Comparison of ENCODE assay signal across 11 cellular contexts in genomic region chr2:230711224-230711623, GRCh38. TPM values are rescaled to one million over a fixed set of nuclear protein-coding genes. Genes with fewer than 3 reads are reported as not detected.
DNase-seq lines count a peak whose midpoint lies in the region; ATAC-seq and TF ChIP-seq lines count a peak whose summit lies in the region.
"Had no signal": no experiment of that assay in that cellular context is flagged by ENCODE, and none has a peak within 500 bp of the region (broad histone marks: within the 10 kb centered on the region; RNA-seq: fewer than 3 reads in every experiment).

No MANE protein-coding gene starts in this region.

- H3K79me1 ChIP-seq in neuronal stem cell (ENCODE audit: low read depth, low read length), result peaks cover 6% of the 10 kb centered on the region

- no peak overlapping the region for H3K14ac ChIP-seq in neuronal stem cell (ENCODE audit: low read length)

- no peaks in the 10 kb centered on the region for H3K27me3 Mint-ChIP-seq in activated naive CD8-positive, alpha-beta T cell treated with anti-CD3 and anti-CD28 coated beads, Interleukin-2, amount 50 U/mL, for 24 hours

- H3K4me3 Mint-ChIP-seq in activated naive CD8-positive, alpha-beta T cell treated with anti-CD3 and anti-CD28 coated beads, Interleukin-2, amount 50 U/mL, for 24 hours, result no peak overlapping the region

- H3K36me3 ChIP-seq in DND-41 (ENCODE audit: insufficient read depth, low read length) (peaks cover 9% of the 10 kb centered on the region), neuronal stem cell (replicated peaks in 1 of 2; ENCODE audit: control insufficient read depth in 2 of 2, insufficient read depth in 2 of 2, low read length in 2 of 2) (peaks cover 0 to 8% of the 10 kb centered on the region in 2 donors), gastroesophageal sphincter (no peaks in the 10 kb centered on the region)
- H3K36me3 ChIP-seq: thyroid gland had no signal

- H3K27ac Mint-ChIP-seq in activated naive CD8-positive, alpha-beta T cell treated with anti-CD3 and anti-CD28 coated beads, Interleukin-2, amount 50 U/mL, for 24 hours, result peak overlapping the region; percentile 22

- no peak overlapping the region for H2BK5ac ChIP-seq in neuronal stem cell (ENCODE audit: low read length)

- WGBS in neuronal stem cell (ENCODE audit: extremely low coverage in 2 of 2, insufficient read length in 2 of 2, insufficient replicate concordance in 1 of 2), 2 donors, result no CpG with 5 or more reads among the region's 11 CpGs
- 84 to 97% methylated on average over 5 to 11 of the region's 11 CpGs for WGBS in gastroesophageal sphincter (ENCODE audit: low coverage in 1 of 2), 2 donors

- peak overlapping the region; percentile 69 for H4K91ac ChIP-seq in neuronal stem cell (ENCODE audit: low read depth, low read length, poor library complexity)

- DNase-seq in DND-41 (no peak), MV-4-11 (lab: John Stamatoyannopoulos, UW) (peak; percentile 84), neuronal stem cell (ENCODE audit: low spot score) (no peak), NCI-H748 treated with DMSO at 0.1 percent for 48 hours (lab: John Stamatoyannopoulos, UW) (no peak), coronary artery (ENCODE audit: low spot score) (no peak)
- no peak for DNase-seq in activated naive CD8-positive, alpha-beta T cell treated with anti-CD3 and anti-CD28 coated beads, Interleukin-2, amount 50 U/mL, for 24 hours
- DNase-seq: amniotic stem cell, DMS53, left ventricle myocardium superior, thyroid gland had no signal

- TF ChIP-seq POLR2A in gastroesophageal sphincter (IDR thresholded peaks at IDR 0.05), result no peak

- ATAC-seq in DND-41 (ENCODE audit: insufficient read depth, low read depth), result no peak
- no peak for ATAC-seq in activated naive CD8-positive, alpha-beta T cell treated with anti-CD3 and anti-CD28 coated beads, Interleukin-2, amount 50 U/mL, for 24 hours
- ATAC-seq in gastroesophageal sphincter, result no peak
- ATAC-seq: left ventricle myocardium superior had no signal

- H2BK12ac ChIP-seq in neuronal stem cell (ENCODE audit: low read length), result no peak overlapping the region

- H3K4ac ChIP-seq in neuronal stem cell (ENCODE audit: low read length), result no peak overlapping the region

- no peaks in the 10 kb centered on the region for H3K9me3 Mint-ChIP-seq in activated naive CD8-positive, alpha-beta T cell treated with anti-CD3 and anti-CD28 coated beads, Interleukin-2, amount 50 U/mL, for 24 hours

- no peaks in the 10 kb centered on the region for H3K9me3 ChIP-seq in DND-41 (ENCODE audit: insufficient read depth, low read length, severe bottlenecking)
- H3K9me3 ChIP-seq in neuronal stem cell (replicated peaks in 1 of 2; ENCODE audit: control insufficient read depth in 2 of 2, insufficient read depth in 1 of 2, low read depth in 1 of 2, low read length in 2 of 2), result no peaks in the 10 kb centered on the region
- H3K9me3 ChIP-seq in gastroesophageal sphincter, result no peaks in the 10 kb centered on the region
- H3K9me3 ChIP-seq: thyroid gland had no signal

- H3K36me3 Mint-ChIP-seq in activated naive CD8-positive, alpha-beta T cell treated with anti-CD3 and anti-CD28 coated beads, Interleukin-2, amount 50 U/mL, for 24 hours (ENCODE audit: low read depth), result peaks cover 18% of the 10 kb centered on the region

- peak overlapping the region; percentile 21; the same call in 1 of the 2 replicates for H2AFZ ChIP-seq in DND-41 (ENCODE audit: low read depth, low read length)
- H2AFZ ChIP-seq in neuronal stem cell (ENCODE audit: low read length), result peak overlapping the region; percentile 49

- H3K4me1 Mint-ChIP-seq in activated naive CD8-positive, alpha-beta T cell treated with anti-CD3 and anti-CD28 coated beads, Interleukin-2, amount 50 U/mL, for 24 hours, result peaks cover 35% of the 10 kb centered on the region

- H3K4me1 ChIP-seq in DND-41 (ENCODE audit: insufficient read depth, low read length) (peaks cover 31% of the 10 kb centered on the region), neuronal stem cell (ENCODE audit: control insufficient read depth in 2 of 2, insufficient read depth in 1 of 2, low read depth in 1 of 2, low read length in 2 of 2) (peaks cover 0 to 9% of the 10 kb centered on the region in 2 donors), gastroesophageal sphincter (peaks cover 0 to 33% (median 8%) of the 10 kb centered on the region in 3 donors)

- H3K18ac ChIP-seq in neuronal stem cell (ENCODE audit: low read length), result no peak overlapping the region

- no peak overlapping the region for H4K8ac ChIP-seq in neuronal stem cell (ENCODE audit: low read depth, low read length)

- peak overlapping the region; percentile 4 for H2BK120ac ChIP-seq in neuronal stem cell (ENCODE audit: low read depth, low read length)

- H4K20me1 ChIP-seq in DND-41 (ENCODE audit: insufficient read depth, low read length), result peaks cover 24% of the 10 kb centered on the region

- H3K9ac ChIP-seq in DND-41 (ENCODE audit: low read depth, low read length), result no peak overlapping the region
- H3K9ac ChIP-seq in neuronal stem cell (ENCODE audit: low read depth, low read length, poor library complexity), result no peak overlapping the region

- H3K4me2 ChIP-seq in DND-41 (ENCODE audit: insufficient read depth, low read length) (no peak overlapping the region), neuronal stem cell (ENCODE audit: insufficient read depth, low read length, poor library complexity, severe bottlenecking) (no peak overlapping the region)

- TF ChIP-seq EP300 in gastroesophageal sphincter (IDR thresholded peaks at IDR 0.05), result no peak

- H3K4me3 ChIP-seq in DND-41 (ENCODE audit: low read depth in 1 of 2, low read length in 2 of 2) (no peak overlapping the region), neuronal stem cell (ENCODE audit: low read length in 2 of 2) (no peak overlapping the region), gastroesophageal sphincter (no peak overlapping the region), coronary artery (no peak overlapping the region)

- H3K27me3 ChIP-seq in DND-41 (ENCODE audit: insufficient read depth, low read length, poor library complexity), result no peaks in the 10 kb centered on the region
- H3K27me3 ChIP-seq in neuronal stem cell (ENCODE audit: control insufficient read depth in 3 of 3, insufficient read depth in 3 of 3, low read depth in 1 of 3, low read length in 3 of 3), result peaks cover 0 to 13% (median 0%) of the 10 kb centered on the region in 3 experiments
- H3K27me3 ChIP-seq in gastroesophageal sphincter, result no peaks in the 10 kb centered on the region
- H3K27me3 ChIP-seq: thyroid gland had no signal

- peaks cover 35% of the 10 kb centered on the region for H3K79me2 ChIP-seq in DND-41 (ENCODE audit: insufficient read depth, low read length)

- no peak overlapping the region for H2AK5ac ChIP-seq in neuronal stem cell (ENCODE audit: low read depth, low read length)

- TF ChIP-seq CTCF in DND-41 (IDR thresholded peaks at IDR 0.05; ENCODE audit: borderline replicate concordance, extremely low read depth, low read length, poor library complexity, severe bottlenecking) (no peak), gastroesophageal sphincter (IDR thresholded peaks at IDR 0.05) (no peak), coronary artery (IDR thresholded peaks at IDR 0.05) (no peak)

- no peak overlapping the region for H2BK15ac ChIP-seq in neuronal stem cell (ENCODE audit: low read length)

- no peak overlapping the region for H3K27ac ChIP-seq in DND-41 (ENCODE audit: low read length)
- H3K27ac ChIP-seq in neuronal stem cell (replicated peaks; ENCODE audit: low read length), result no peak overlapping the region
- no peak overlapping the region for H3K27ac ChIP-seq in gastroesophageal sphincter
- peak overlapping the region in 1 of 2 donors; percentile 51 for H3K27ac ChIP-seq in coronary artery

- H3K23ac ChIP-seq in neuronal stem cell (ENCODE audit: low read depth, low read length, poor library complexity), result no peak overlapping the region

RNA-seq across cellular contexts. Expression of gene CAB39, which starts 1.4 kb away (rescaled TPM):
- 26.9 TPM for polyA plus RNA-seq in neuronal stem cell (2013, experiment 1 of 2)
- 26.4 TPM for polyA plus RNA-seq in neuronal stem cell (2013, experiment 2 of 2)
- total RNA-seq in gastroesophageal sphincter, result 100 to 1,000 TPM in 3 of 4 donors, 10 to 100 TPM in 1; 88.5 to 115 (median 108) TPM
